Comparison of ENCODE assay signal across 8 cellular contexts in genomic region chr1:229141271-229141670, GRCh38.
"Had no signal": no experiment of that assay in that cellular context is flagged by ENCODE, and none has a peak within 500 bp of the region (broad histone marks: within the 10 kb centered on the region; RNA-seq: fewer than 3 reads in every experiment).

No MANE protein-coding gene starts in this region.

- H3K4me1 ChIP-seq: HAP-1 had no signal

- H3K4me2 ChIP-seq: GM23338 had no signal

- H3K36me3 ChIP-seq: HAP-1 had no signal

- H3K9me3 ChIP-seq: HAP-1 had no signal

- H2AFZ ChIP-seq: GM23338 had no signal

- ATAC-seq: GM23338, HCT116, HepG2, K562 had no signal

- H3K4me3 Mint-ChIP-seq: GM23338, HFFc6, IgD-negative memory B cell had no signal

- DNase-seq: HFFc6, KG1 had no signal

- H3K4me3 ChIP-seq: GM23338, HAP-1, K562 had no signal

- H3K27ac Mint-ChIP-seq: GM23338, HFFc6, IgD-negative memory B cell had no signal
